ENCODE assay signal across 29 cellular contexts in the genomic region with DNA sequence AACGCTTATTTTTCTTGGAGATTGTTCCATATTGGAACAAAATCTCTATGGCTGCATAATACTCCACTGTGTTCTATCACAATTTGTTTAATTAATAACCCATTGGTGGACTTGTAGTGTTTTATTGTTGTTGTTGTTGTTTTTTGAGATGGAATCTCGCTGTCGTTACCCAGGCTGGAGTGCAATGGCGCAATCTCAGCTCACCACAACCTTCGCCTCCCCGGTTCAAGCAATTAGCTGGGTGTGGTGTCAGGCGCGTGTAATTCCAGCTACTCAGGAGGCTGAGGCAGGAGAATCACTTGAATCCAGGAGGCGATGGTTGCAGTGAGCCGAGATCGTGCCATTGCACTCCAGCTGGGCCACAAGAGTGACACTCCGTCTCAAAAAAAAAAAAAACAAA. TPM values are rescaled to one million over a fixed set of nuclear protein-coding genes. Genes with fewer than 3 reads are reported as not detected.
DNase-seq lines count a peak whose midpoint lies in the region; ATAC-seq, FAIRE-seq and TF ChIP-seq lines count a peak whose summit lies in the region.
"Had no signal": no experiment of that assay in that cellular context is flagged by ENCODE, and none has a peak within 500 bp of the region (broad histone marks: within the 10 kb centered on the region; RNA-seq: fewer than 3 reads in every experiment).

No MANE protein-coding gene starts in this region.

- H3K27me3 ChIP-seq in K562 (ENCODE audit: control insufficient read depth in 2 of 2, insufficient read depth in 2 of 2, low read length in 2 of 2) (no peaks in the 10 kb centered on the region), transverse colon (no peaks in the 10 kb centered on the region), hepatocyte (no peaks in the 10 kb centered on the region)
- H3K27me3 ChIP-seq: BLaER1 treated with 17β-estradiol and CSF1 and Interleukin-3, amounts not matched to agents 10 nM and 100 nM had no signal

- no TSS peak for BruUV-seq in K562 (replicated peaks; lab: Mats Ljungman, UMichigan)

- H4K20me1 ChIP-seq in K562 (replicated peaks; ENCODE audit: control insufficient read depth, insufficient read depth, low read length) = no peaks in the 10 kb centered on the region
- no peaks in the 10 kb centered on the region for H4K20me1 ChIP-seq in hepatocyte (ENCODE audit: insufficient read depth, poor library complexity, severe bottlenecking)
- H4K20me1 ChIP-seq: BLaER1 treated with 17β-estradiol and CSF1 and Interleukin-3, amounts not matched to agents 10 nM and 100 nM had no signal

- no peaks in the 10 kb centered on the region for H3K9me2 ChIP-seq in hepatocyte (replicated peaks; ENCODE audit: insufficient read depth)

- TF ChIP-seq EP300 in K562 (IDR thresholded peaks at IDR 0.05; ENCODE audit: low read length) (no peak), transverse colon (IDR thresholded peaks at IDR 0.05; ENCODE audit: low read depth) (no peak)

- in situ Hi-C loops in K562 (cut with MboI) (no loop called here), transverse colon (cut with MboI; ENCODE audit: low pct_ligation_motif_present in 1 of 4, low pct_unique_long_range_greater_than_20kb in 1 of 4, low sequenced_read_pairs in 3 of 4) (no loop called here)

- H3K9me1 ChIP-seq in K562 (ENCODE audit: control insufficient read depth, insufficient read depth, low read length) = no peaks in the 10 kb centered on the region

- H3K4me1 ChIP-seq in K562 (replicated peaks in 1 of 2; ENCODE audit: control insufficient read depth in 2 of 2, insufficient read depth in 2 of 2, low read length in 2 of 2) (peaks cover 7 to 14% of the 10 kb centered on the region in 2 experiments; a peak in 3 of 5 replicates), transverse colon (peaks cover 0 to 19% (median 3%) of the 10 kb centered on the region in 4 donors), hepatocyte (ENCODE audit: insufficient read depth) (no peaks in the 10 kb centered on the region)
- H3K4me1 ChIP-seq: A549 had no signal

- no peaks in the 10 kb centered on the region for H3K36me3 ChIP-seq in K562 (ENCODE audit: control insufficient read depth, insufficient read depth, low read length)
- H3K36me3 ChIP-seq in transverse colon = no peaks in the 10 kb centered on the region
- H3K36me3 ChIP-seq in hepatocyte (replicated peaks; ENCODE audit: insufficient read depth, low read depth) = no peaks in the 10 kb centered on the region
- H3K36me3 ChIP-seq: BLaER1 treated with 17β-estradiol and CSF1 and Interleukin-3, amounts not matched to agents 10 nM and 100 nM had no signal

- CTCF ChIA-PET in K562 (lab: Yijun Ruan, JAX; ENCODE audit: low intra/inter-chr PET ratio) = no interaction called here

- no peak for TF ChIP-seq POLR2A in K562 (conservative IDR thresholded peaks at IDR 0.05)
- no peak for TF ChIP-seq POLR2A in transverse colon (IDR thresholded peaks at IDR 0.05)

- intact Hi-C loops in K562 (cut with micrococcal nuclease) = no loop called here
- intact Hi-C loops in left colon (cut with DNase I, micrococcal nuclease) = no loop called here
- intact Hi-C loops in transverse colon (cut with DNase I; ENCODE audit: low total_unique reads) = no loop called here

- H3K27ac ChIP-seq in K562 (ENCODE audit: extremely low read depth, low read depth, low read length) (no peak overlapping the region), transverse colon (no peak overlapping the region), hepatocyte (no peak overlapping the region)
- H3K27ac ChIP-seq: A549; BLaER1 treated with 17β-estradiol and CSF1 and Interleukin-3, amounts not matched to agents 10 nM and 100 nM; KMS-11 had no signal

- H3K4me3 ChIP-seq in K562 (no peak overlapping the region), transverse colon (no peak overlapping the region), hepatocyte (no peak overlapping the region)
- H3K4me3 ChIP-seq: A549; BLaER1 treated with 17β-estradiol and CSF1 and Interleukin-3, amounts not matched to agents 10 nM and 100 nM; GM23338 had no signal

- POLR2A ChIA-PET in K562 (lab: Yijun Ruan, JAX) = interaction anchor here (0.6 to 1.0 kb wide), 3 partner anchors 29 to 88 kb away, joined by 3 to 4 read pairs (median 3); a partner anchor contains a TSS

- ATAC-seq in K562 (peak; percentile 23; the same call in 1 of the 3 replicates), left colon (peak; percentile 76), HG03108 (IDR thresholded peaks at IDR 0.05; ENCODE audit: unreplicated experiment) (no peak)
- ATAC-seq: A549, GM23338, Panc1 had no signal

- TF ChIP-seq RAD21 in K562 (CRISPR knock-in tag; conservative IDR thresholded peaks at IDR 0.05 in 1 of 2, IDR thresholded peaks at IDR 0.05 in 1 of 2) = no peak

- H2AFZ ChIP-seq in K562 (ENCODE audit: low read depth, low read length) = no peak overlapping the region
- no peak overlapping the region for H2AFZ ChIP-seq in hepatocyte
- H2AFZ ChIP-seq: GM23338 had no signal

- H3K4me2 ChIP-seq in K562 (ENCODE audit: insufficient read depth, low read length) (no peak overlapping the region), hepatocyte (no peak overlapping the region)
- H3K4me2 ChIP-seq: A549, GM23338, KMS-11 had no signal

- DNase-seq in NCI-H460 (ENCODE audit: extremely low read depth, low read depth) (peak; percentile 13), K562 (ENCODE audit: extremely low read depth in 1 of 4, low spot score in 3 of 4) (no peak), left colon (peak; percentile 47 to 48), transverse colon (peak; percentile 66), NCI-H2081 (lab: John Stamatoyannopoulos, UW) (no peak), hepatocyte (ENCODE audit: low spot score) (no peak)
- DNase-seq: AML-193; CD4-positive, alpha-beta memory T cell; COR-L47; HCEC 1CT; IMR-90; NCI-H1092; NCI-H1417 treated with DMSO at 0.1 percent for 48 hours; NCI-H1694 treated with DMSO at 0.1 percent for 48 hours; NCI-H2081 treated with DMSO at 0.1 percent for 48 hours; NCI-H2171 treated with DMSO at 0.1 percent for 48 hours; NCI-H345; NCI-H524; NCI-H82; NK-92 treated with Interleukin-12 subunit alpha and Interleukin-12 subunit beta, amount 100 ng/mL, for 24 hours; SHP77 treated with DMSO at 0.1 percent for 48 hours had no signal

- WGBS in K562 (ENCODE audit: insufficient coverage, low coverage, missing lambda C conversion rate) = 21% methylated on average over 11 of the region's 12 CpGs
- 66 to 80% methylated on average over 2 to 12 of the region's 12 CpGs for WGBS in transverse colon (ENCODE audit: low coverage in 1 of 2), 2 donors
- 89% methylated on average over 12 of the region's 12 CpGs for whole genome bisulfite sequencing in hepatocyte (ENCODE audit: low lambda C conversion rate, missing lambda C conversion rate)

- H3K9ac ChIP-seq in K562 (ENCODE audit: insufficient read depth in 1 of 2, low read depth in 2 of 2, low read length in 2 of 2) = no peak overlapping the region
- H3K9ac ChIP-seq: BLaER1 treated with 17β-estradiol and CSF1 and Interleukin-3, amounts not matched to agents 10 nM and 100 nM; KMS-11 had no signal

- FAIRE-seq in K562 (lab: Jason Lieb, UNC) = no peak
- FAIRE-seq: A549, G401.6 had no signal

- H3K79me2 ChIP-seq in K562 (ENCODE audit: control insufficient read depth, insufficient read depth, low read length) (no peaks in the 10 kb centered on the region), hepatocyte (no peaks in the 10 kb centered on the region)

- H3K9me3 ChIP-seq in K562 (replicated peaks; ENCODE audit: control insufficient read depth, insufficient read depth, low read depth, low read length) (no peaks in the 10 kb centered on the region), transverse colon (no peaks in the 10 kb centered on the region), hepatocyte (ENCODE audit: low read depth) (no peaks in the 10 kb centered on the region)
- H3K9me3 ChIP-seq: A549; BLaER1 treated with 17β-estradiol and CSF1 and Interleukin-3, amounts not matched to agents 10 nM and 100 nM had no signal

- no peak for TF ChIP-seq CTCF in K562 (IDR thresholded peaks at IDR 0.05 in 2 of 3, conservative IDR thresholded peaks at IDR 0.05 in 1 of 3; ENCODE audit: insufficient read depth in 2 of 3, low read depth in 1 of 3, low read length in 3 of 3)
- no peak for TF ChIP-seq CTCF in transverse colon (IDR thresholded peaks at IDR 0.05)
- no peak for TF ChIP-seq CTCF in hepatocyte (IDR thresholded peaks at IDR 0.05; ENCODE audit: poor library complexity)

TF ChIP-seq in K562, 482 proteins besides CTCF, POLR2A, EP300 and RAD21 (continues in another document):
- TF ChIP-seq NFXL1 (CRISPR knock-in tag; IDR thresholded peaks at IDR 0.05) (no peak), ZNF282 (CRISPR knock-in tag; IDR thresholded peaks at IDR 0.05) (no peak), ZNF146 (CRISPR knock-in tag; IDR thresholded peaks at IDR 0.05; ENCODE audit: unreplicated experiment) (no peak), ZNF57 (CRISPR knock-in tag; IDR thresholded peaks at IDR 0.05) (no peak), CEBPB (tag; IDR thresholded peaks at IDR 0.05) (peak; percentile 70), FOXK1 (CRISPR knock-in tag; IDR thresholded peaks at IDR 0.05; ENCODE audit: borderline replicate concordance) (no peak)

RNA-seq across cellular contexts. Expression of a gene that starts 38.7 kb away (rescaled TPM):
- 21.8 and 24.7 TPM in 2 replicates for total RNA-seq in NCI-H460 (2014; rRNA removed; shearing (Covaris generic))
- 10.0 and 15.5 TPM in 2 replicates for polyA plus RNA-seq in NCI-H460 (2014; cell fraction: nucleus; rRNA removed)
- 49.3 and 108 TPM in 2 replicates for total RNA-seq in K562 (2011; cell fraction: chromatin; rRNA removed; ENCODE audit: low replicate concordance)
- total RNA-seq in K562 (2011; cell fraction: nucleolus; rRNA removed) = 62.4 and 87.6 TPM in 2 replicates
- total RNA-seq in K562 (2011; cell fraction: nucleoplasm; rRNA removed) = 57.4 and 69.9 TPM in 2 replicates
- total RNA-seq in K562 (2014; rRNA removed) (11.2 and 20.4 TPM in 2 replicates), K562 (2014; rRNA removed; fragmentation: Illumina TruSeq; extraction: Trizol) (8.8 and 9.5 TPM in 2 replicates), K562 (2015; rRNA removed; fragmentation: Illumina TruSeq; extraction: Trizol) (7.1 and 8.9 TPM in 2 replicates), K562 (2021) (20.0 and 24.2 TPM in 2 replicates), left colon (1 to 10 TPM; 9.5 to 9.7 TPM), transverse colon (10 to 100 TPM in 3 of 4 donors, 1 to 10 TPM in 1; 8.2 to 19.3 (median 15.7) TPM), hepatocyte (6.1 and 7.2 TPM in 2 replicates)
- polyA plus RNA-seq in K562 (2011; rRNA removed) (6.0 and 6.3 TPM in 2 replicates), K562 (2014; fragmentation: Illumina TruSeq; extraction: Trizol) (12.2 and 19.8 TPM in 2 replicates), K562 (2014; fragmentation: Nextera tagmentation; extraction: Ambion mirVana) (1 to 10 TPM; 2.6 to 3.1 TPM), K562 (2014; rRNA removed) (11.6 and 14.9 TPM in 2 replicates), hepatocyte (4.3 and 8.5 TPM in 2 replicates)
- polyA plus RNA-seq in K562 (2011; cell fraction: cytosol; rRNA removed) = 5.5 and 10.9 TPM in 2 replicates
- 15.8 and 47.7 TPM in 2 replicates for polyA plus RNA-seq in K562 (2011; cell fraction: nucleus; rRNA removed)
- polyA plus RNA-seq in K562 (2012) = 16.9 and 24.3 TPM in 2 replicates
- polyA minus RNA-seq in K562 (2011; rRNA and poly(A)+ RNA removed) = 9.9 and 18.2 TPM in 2 replicates
- 8.3 and 14.6 TPM in 2 replicates for polyA minus RNA-seq in K562 (2011; cell fraction: cytosol; rRNA and poly(A)+ RNA removed)
- polyA minus RNA-seq in K562 (2011; cell fraction: nucleus; rRNA and poly(A)+ RNA removed) = 26.0 and 38.8 TPM in 2 replicates
- total RNA-seq: CD4-positive, alpha-beta memory T cell; OCI-LY7 had no signal
- polyA plus RNA-seq: CD4-positive, alpha-beta memory T cell had no signal

Comparison
In these comparisons a context has a peak if more than half of its experiments do, and no peak if none do; other contexts are left out.
1. DNase-seq: peak in NCI-H460 (single experiment), left colon (2 of 2) and transverse colon (single experiment); none in K562 (0 of 4), NCI-H2081 (0 of 2) and hepatocyte (single experiment).